In the genomic region with DNA sequence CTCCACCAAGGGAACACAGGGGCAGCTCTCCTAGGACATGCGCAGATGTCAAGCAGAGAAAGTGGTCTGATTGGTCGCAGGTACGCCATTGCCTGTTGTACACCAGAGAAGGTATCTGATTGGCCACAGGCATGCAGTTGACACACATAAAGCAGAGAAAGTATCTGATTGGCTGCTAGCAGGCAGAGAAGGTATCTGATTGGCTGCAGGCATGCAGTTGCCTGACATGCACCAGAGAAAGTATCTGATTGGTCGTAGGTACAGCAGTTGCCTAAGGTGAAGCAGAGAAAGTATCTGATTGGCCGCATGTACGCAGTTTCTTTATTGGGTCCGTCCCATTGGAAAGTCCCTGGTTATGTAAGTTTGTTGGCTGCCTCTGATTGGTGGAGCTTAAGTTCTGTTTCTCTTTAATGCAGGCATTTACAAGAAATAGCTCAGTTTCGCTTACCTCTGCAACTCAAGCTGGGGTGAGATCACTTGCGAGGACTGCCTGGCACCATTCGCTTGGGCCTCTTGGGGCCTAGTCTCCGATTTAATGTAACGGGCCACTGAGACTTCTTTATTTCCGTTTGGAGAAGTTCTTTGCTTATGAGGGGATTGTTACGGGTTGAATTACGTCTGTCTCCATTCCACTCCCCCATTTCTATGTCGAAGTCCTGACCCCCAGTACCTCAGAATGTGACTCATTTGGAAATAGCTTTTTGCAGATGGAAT, we compare ENCODE assay signal across 7 cellular contexts.
DNase-seq lines count a peak whose midpoint lies in the region; ATAC-seq and TF ChIP-seq lines count a peak whose summit lies in the region.

No MANE protein-coding gene starts in this region.

- H3K18ac ChIP-seq in mesendoderm (ENCODE audit: low read length): no peak overlapping the region

- H2BK15ac ChIP-seq in mesendoderm (replicated peaks; ENCODE audit: low read depth): no peak overlapping the region

- no peak overlapping the region for H2BK120ac ChIP-seq in mesendoderm (ENCODE audit: low read depth, low read length)

- no peaks in the 10 kb centered on the region for H3K27me3 ChIP-seq in HCT116 (ENCODE audit: insufficient read depth, low read length)
- H3K27me3 ChIP-seq in mesendoderm (ENCODE audit: insufficient read depth, low read length, poor library complexity): no peaks in the 10 kb centered on the region

- no peaks in the 10 kb centered on the region for H3K9me3 ChIP-seq in HCT116 (ENCODE audit: control insufficient read depth in 1 of 2, insufficient read depth in 1 of 2, low read depth in 1 of 2, low read length in 2 of 2)

- BruUV-seq in HCT116 (replicated peaks; lab: Mats Ljungman, UMichigan): no TSS peak

- no peak for TF ChIP-seq POLR2A in HCT116 (IDR thresholded peaks at IDR 0.05; ENCODE audit: borderline replicate concordance, extremely low read depth, insufficient read depth, insufficient read length)

- no peaks in the 10 kb centered on the region for H3K79me1 ChIP-seq in mesendoderm (ENCODE audit: low read length)

- CTCF ChIA-PET in HCT116 (lab: Charles Lee): no interaction called here

- H3K9me2 ChIP-seq in HCT116 (ENCODE audit: insufficient read depth): no peaks in the 10 kb centered on the region

- POLR2A ChIA-PET in HCT116 (lab: Charles Lee): no interaction called here

- WGBS in mesendoderm (ENCODE audit: extremely low coverage, insufficient coverage, low lambda C conversion rate): no CpG with 5 or more reads among the region's 16 CpGs

- H4K8ac ChIP-seq in mesendoderm (ENCODE audit: low read depth, low read length): no peak overlapping the region

- H3K79me2 ChIP-seq in HCT116 (ENCODE audit: insufficient read depth, low read length): no peaks in the 10 kb centered on the region
- H3K79me2 ChIP-seq in mesendoderm (ENCODE audit: control insufficient read depth, insufficient read depth, low read length): no peaks in the 10 kb centered on the region

- no peak overlapping the region for H2AK5ac ChIP-seq in mesendoderm (ENCODE audit: low read length)

- peaks cover 0 to 4% of the 10 kb centered on the region in 2 experiments; a peak in 1 of 4 replicates for H3K4me1 ChIP-seq in HCT116 (ENCODE audit: control insufficient read depth in 1 of 2, insufficient read depth in 2 of 2, low read length in 2 of 2)
- no peaks in the 10 kb centered on the region for H3K4me1 ChIP-seq in mesendoderm (ENCODE audit: control insufficient read depth, low read depth, low read length)

- H3K36me3 ChIP-seq in HCT116 (ENCODE audit: control insufficient read depth in 1 of 2, insufficient read depth in 2 of 2, low read length in 2 of 2): no peaks in the 10 kb centered on the region
- no peaks in the 10 kb centered on the region for H3K36me3 ChIP-seq in mesendoderm (ENCODE audit: control insufficient read depth, insufficient read depth, low read length)

- no peak overlapping the region for H3K23ac ChIP-seq in mesendoderm (ENCODE audit: low read length)

- H4K20me1 ChIP-seq in HCT116 (ENCODE audit: insufficient read depth): no peaks in the 10 kb centered on the region

- no peak for TF ChIP-seq RAD21 in HCT116 (IDR thresholded peaks at IDR 0.05; ENCODE audit: low read depth)

- H3K4me2 ChIP-seq in HCT116 (ENCODE audit: low read length) (no peak overlapping the region), mesendoderm (ENCODE audit: low read length) (no peak overlapping the region)

- H4K5ac ChIP-seq in mesendoderm (ENCODE audit: low read length): no peak overlapping the region

- no peak overlapping the region for H2AFZ ChIP-seq in HCT116 (ENCODE audit: low read depth, low read length, poor library complexity, severe bottlenecking)

- intact Hi-C loops in HCT116 (cut with micrococcal nuclease): no loop called here

- no peak overlapping the region for H3K56ac ChIP-seq in mesendoderm (ENCODE audit: low read length)

- ATAC-seq in GM18858 (IDR thresholded peaks at IDR 0.05; ENCODE audit: unreplicated experiment) (peak; percentile 73), HCT116 (peak; percentile 75)

- H3K4ac ChIP-seq in mesendoderm (ENCODE audit: low read depth, low read length): no peak overlapping the region

- TF ChIP-seq CTCF in HCT116 (IDR thresholded peaks at IDR 0.05 in 2 of 3, conservative IDR thresholded peaks at IDR 0.05 in 1 of 3; ENCODE audit: borderline replicate concordance in 1 of 3, insufficient read depth in 1 of 3, low read depth in 2 of 3, low read length in 2 of 3): no peak

- DNase-seq in HCT116 (ENCODE audit: low read depth, low spot score): peak; percentile 56
- DNase-seq in OCI-M1 (lab: John Stamatoyannopoulos, UW): peak; percentile 29
- peak; percentile 68 for DNase-seq in mesendoderm
- no peak for DNase-seq in activated CD4-positive, CD25-positive, alpha-beta regulatory T cell (lab: John Stamatoyannopoulos, UW)
- DNase-seq in NCI-H774 (lab: John Stamatoyannopoulos, UW): no peak
- DNase-seq in HPDE6-E6E7 (ENCODE audit: extremely low spot score): no peak

- H2BK5ac ChIP-seq in mesendoderm (ENCODE audit: low read length): no peak overlapping the region

- no peak overlapping the region for H3K4me3 ChIP-seq in HCT116 (replicated peaks in 1 of 2; ENCODE audit: low read depth in 1 of 2, low read length in 2 of 2)
- no peak overlapping the region for H3K4me3 ChIP-seq in mesendoderm (ENCODE audit: low read length)

- H3K27ac ChIP-seq in HCT116 (ENCODE audit: low read depth, low read length) (no peak overlapping the region), mesendoderm (ENCODE audit: low read depth, low read length) (no peak overlapping the region)

- RAD21 ChIA-PET in HCT116 (lab: Charles Lee; ENCODE audit: low non-redundant PET in 1 of 2, low total read pairs in 2 of 2, uncharacterized antibody in 2 of 2, unreplicated experiment in 2 of 2): no interaction called here

- no peak overlapping the region for H3K9ac ChIP-seq in HCT116 (ENCODE audit: low read length)
- H3K9ac ChIP-seq in mesendoderm (ENCODE audit: low read length): no peak overlapping the region

TF ChIP-seq in HCT116, 20 proteins besides CTCF, POLR2A, EP300 and RAD21:
- TF ChIP-seq FOSL1 (IDR thresholded peaks at IDR 0.05; ENCODE audit: low read depth) (no peak), SP1 (IDR thresholded peaks at IDR 0.05; ENCODE audit: low read depth) (peak; percentile 40; the same call in 1 of the 2 replicates)
TF ChIP-seq in HCT116: peak in this region for 1.

Comparison
In these comparisons a context has a peak if more than half of its experiments do, and no peak if none do; other contexts are left out.
1. DNase-seq: peak in HCT116 (single experiment), OCI-M1 (single experiment) and mesendoderm (single experiment); none in activated CD4-positive, CD25-positive, alpha-beta regulatory T cell (0 of 4), NCI-H774 (single experiment) and HPDE6-E6E7 (single experiment).